21 cellular contexts compared by ENCODE assay signal in genomic region chr17:36034127-36034526, GRCh38. TPM values are rescaled to one million over a fixed set of nuclear protein-coding genes. Genes with fewer than 3 reads are reported as not detected.
DNase-seq lines count a peak whose midpoint lies in the region; ATAC-seq, FAIRE-seq and TF ChIP-seq lines count a peak whose summit lies in the region.
"Had no signal": no experiment of that assay in that cellular context is flagged by ENCODE, and none has a peak within 500 bp of the region (broad histone marks: within the 10 kb centered on the region; RNA-seq: fewer than 3 reads in every experiment).

No MANE protein-coding gene starts in this region.

- H3K4me1 ChIP-seq in endothelial cell of umbilical vein (ENCODE audit: control insufficient read depth, extremely low read depth, insufficient read depth, low read length): no peaks in the 10 kb centered on the region
- H3K4me1 ChIP-seq: prostate gland had no signal

- no peak for TF ChIP-seq POLR2A in endothelial cell of umbilical vein (IDR thresholded peaks at IDR 0.05; ENCODE audit: low read depth, low read length)

- no peaks in the 10 kb centered on the region for H4K20me1 ChIP-seq in endothelial cell of umbilical vein (replicated peaks; ENCODE audit: control insufficient read depth, extremely low read depth, insufficient read depth, low read length)

- no TSS peak for BruUV-seq in endothelial cell of umbilical vein (replicated peaks; lab: Mats Ljungman, UMichigan)

- CTCF ChIA-PET in endothelial cell of umbilical vein (lab: Charles Lee): interaction anchor here (1.1 kb wide), 1 partner anchor 38 kb away, joined by 5 read pairs; no protein-coding TSS in a partner anchor

- DNase-seq in GM06990 (ENCODE audit: extremely low read depth, insufficient read length) (peak; percentile 47), NOMO-1 treated with DMSO at 0.1 percent for 48 hours (lab: John Stamatoyannopoulos, UW; ENCODE audit: unreplicated experiment) (peak; percentile 98), endothelial cell of umbilical vein (ENCODE audit: low read depth, low spot score) (peak; percentile 11), NCI-H748 (lab: John Stamatoyannopoulos, UW; ENCODE audit: unreplicated experiment) (no peak), NCI-H2171 treated with DMSO at 0.1 percent for 48 hours (lab: John Stamatoyannopoulos, UW) (no peak)
- DNase-seq: activated CD4-positive, alpha-beta T cell treated with anti-CD3 and anti-CD28 coated beads, Interleukin-2, amount 10 ng/mL, durations not matched to agents 7 days and 5 days; activated T-cell treated with anti-CD3 and anti-CD28 coated beads for 4 hours; IMR-90; NCI-H1436 treated with DMSO at 0.1 percent for 48 hours; NCI-H226; SHP77; spleen; stimulated activated naive CD8-positive, alpha-beta T cell treated with anti-CD3 and anti-CD28 coated beads, Interleukin-15, Interleukin-2, amounts not matched to agents 100 U/mL and 50 U/mL, for 24 hours had no signal

- no peak overlapping the region for H3K27ac ChIP-seq in endothelial cell of umbilical vein (ENCODE audit: insufficient read depth, low read depth, low read length)
- H3K27ac ChIP-seq: prostate gland, spleen had no signal

- H3K27me3 ChIP-seq in GM06990 (replicated peaks; ENCODE audit: control insufficient read depth, insufficient read depth, low read length) (no peaks in the 10 kb centered on the region), endothelial cell of umbilical vein (ENCODE audit: control insufficient read depth in 2 of 2, insufficient read depth in 2 of 2, low read length in 2 of 2) (peaks cover 6% of the 10 kb centered on the region in 2 experiments)

- H3K4me3 ChIP-seq in GM06990 (replicated peaks; ENCODE audit: low read depth, low read length): no peak overlapping the region
- no peak overlapping the region for H3K4me3 ChIP-seq in endothelial cell of umbilical vein (replicated peaks in 1 of 3; ENCODE audit: insufficient read depth in 1 of 3, low read depth in 1 of 3, low read length in 3 of 3)
- H3K4me3 ChIP-seq: prostate gland, spleen had no signal

- no peaks in the 10 kb centered on the region for H3K79me2 ChIP-seq in endothelial cell of umbilical vein (ENCODE audit: control insufficient read depth, insufficient read depth, low read length)

- POLR2A ChIA-PET in endothelial cell of umbilical vein (lab: Charles Lee): no interaction called here

- no peak overlapping the region for H3K9ac ChIP-seq in endothelial cell of umbilical vein (replicated peaks; ENCODE audit: extremely low read depth, insufficient read depth, low read length)

- H3K36me3 ChIP-seq in GM06990 (ENCODE audit: control insufficient read depth, insufficient read depth, low read length) (no peaks in the 10 kb centered on the region), endothelial cell of umbilical vein (ENCODE audit: control insufficient read depth in 2 of 2, extremely low read depth in 1 of 2, insufficient read depth in 2 of 2, low read length in 2 of 2) (no peaks in the 10 kb centered on the region)
- H3K36me3 ChIP-seq: prostate gland, spleen had no signal

- dilution Hi-C loops in endothelial cell of umbilical vein (cut with MboI; ENCODE audit: extremely low pct_ligation_motif_present, low sequenced_read_pairs): no loop called here

- H2AFZ ChIP-seq in endothelial cell of umbilical vein (ENCODE audit: low read depth, low read length): no peak overlapping the region

- no peak for FAIRE-seq in endothelial cell of umbilical vein (lab: Jason Lieb, UNC)

- no peaks in the 10 kb centered on the region for H3K9me1 ChIP-seq in endothelial cell of umbilical vein (replicated peaks; ENCODE audit: control insufficient read depth, extremely low read depth, insufficient read depth, low read length)

- H3K9me3 ChIP-seq in endothelial cell of umbilical vein (replicated peaks; ENCODE audit: control insufficient read depth, insufficient read depth, low read length): no peaks in the 10 kb centered on the region
- H3K9me3 ChIP-seq: prostate gland, spleen had no signal

- no peak overlapping the region for H3K4me2 ChIP-seq in endothelial cell of umbilical vein (ENCODE audit: insufficient read depth, low read length)

- ATAC-seq in HG02970 (IDR thresholded peaks at IDR 0.05; ENCODE audit: low FRiP score, unreplicated experiment): no peak
- ATAC-seq: activated naive CD4-positive, alpha-beta T cell treated with anti-CD3 and anti-CD28 coated beads, Interleukin-2, amount 50 U/mL, for 72 hours; HCT116; stimulated activated naive CD8-positive, alpha-beta T cell treated with anti-CD3 and anti-CD28 coated beads, Interleukin-15, Interleukin-2, amounts not matched to agents 100 U/mL and 50 U/mL, for 24 hours had no signal

- TF ChIP-seq CTCF in GM06990 (IDR thresholded peaks at IDR 0.05; ENCODE audit: insufficient read depth, low read length, poor library complexity, severe bottlenecking) (no peak), endothelial cell of umbilical vein (IDR thresholded peaks at IDR 0.05; ENCODE audit: extremely low read depth in 1 of 2, insufficient read depth in 1 of 2, low read depth in 1 of 2, low read length in 2 of 2) (no peak)

- intact Hi-C loops in endothelial cell of umbilical vein (cut with micrococcal nuclease): no loop called here

TF ChIP-seq in endothelial cell of umbilical vein, 7 proteins besides CTCF, POLR2A, EP300 and RAD21:
- TF ChIP-seq FOS (IDR thresholded peaks at IDR 0.05; ENCODE audit: borderline replicate concordance, insufficient read depth, low read length): no peak
- no peak for TF ChIP-seq EZH2 (IDR thresholded peaks at IDR 0.05; ENCODE audit: borderline replicate concordance, low read depth, low read length, severe bottlenecking)

RNA-seq across cellular contexts. Expression of gene CCL23, which starts 16.4 kb away (rescaled TPM):
- total RNA-seq in endothelial cell of umbilical vein: 1.0 TPM in 1 of 2 replicates, not detected in the other
- polyA plus RNA-seq in endothelial cell of umbilical vein: 1.1 TPM in 2 replicates
- 2.1 and 2.6 TPM in 2 replicates for polyA plus RNA-seq in endothelial cell of umbilical vein (2011; cell fraction: cytosol; rRNA removed)
- polyA plus RNA-seq in endothelial cell of umbilical vein (2011; cell fraction: nucleus; rRNA removed): 0.45 and 0.66 TPM in 2 replicates
- polyA plus RNA-seq in endothelial cell of umbilical vein (2012): 2.7 and 3.2 TPM in 2 replicates
- polyA minus RNA-seq in endothelial cell of umbilical vein: not detected in 2 replicates
- not detected for polyA minus RNA-seq in endothelial cell of umbilical vein (2011; cell fraction: cytosol; rRNA and poly(A)+ RNA removed)
- not detected in 2 replicates for polyA minus RNA-seq in endothelial cell of umbilical vein (2011; cell fraction: nucleus; rRNA and poly(A)+ RNA removed)
- total RNA-seq: activated CD4-positive, alpha-beta T cell treated with anti-CD3 and anti-CD28 coated beads, Interleukin-2, amount 10 ng/mL, durations not matched to agents 7 days and 5 days; activated naive CD4-positive, alpha-beta T cell treated with anti-CD3 and anti-CD28 coated beads, Interleukin-2, amount 50 U/mL, for 72 hours; epithelial cell of proximal tubule; IMR-90 had no signal
- polyA plus RNA-seq: AG04450, IMR-90 had no signal

RNA-seq across cellular contexts. Expression of gene CCL18, which starts 29.9 kb away (rescaled TPM):
- not detected in 2 replicates for total RNA-seq in endothelial cell of umbilical vein
- not detected in 2 replicates for polyA plus RNA-seq in endothelial cell of umbilical vein
- not detected in 2 replicates for polyA plus RNA-seq in endothelial cell of umbilical vein (2011; cell fraction: cytosol; rRNA removed)
- polyA plus RNA-seq in endothelial cell of umbilical vein (2011; cell fraction: nucleus; rRNA removed): not detected in 2 replicates
- polyA plus RNA-seq in endothelial cell of umbilical vein (2012): not detected in 2 replicates
- not detected in 2 replicates for polyA minus RNA-seq in endothelial cell of umbilical vein
- not detected for polyA minus RNA-seq in endothelial cell of umbilical vein (2011; cell fraction: cytosol; rRNA and poly(A)+ RNA removed)
- polyA minus RNA-seq in endothelial cell of umbilical vein (2011; cell fraction: nucleus; rRNA and poly(A)+ RNA removed): not detected in 2 replicates
- total RNA-seq: activated CD4-positive, alpha-beta T cell treated with anti-CD3 and anti-CD28 coated beads, Interleukin-2, amount 10 ng/mL, durations not matched to agents 7 days and 5 days; epithelial cell of proximal tubule; IMR-90; urinary bladder had no signal
- polyA plus RNA-seq: AG04450, IMR-90 had no signal

RNA-seq across cellular contexts. Expression of gene CCL15, which starts 32.8 kb away (rescaled TPM):
- not detected in 2 replicates for total RNA-seq in endothelial cell of umbilical vein
- polyA plus RNA-seq in endothelial cell of umbilical vein: not detected in 2 replicates
- not detected in 2 replicates for polyA plus RNA-seq in endothelial cell of umbilical vein (2011; cell fraction: cytosol; rRNA removed)
- polyA plus RNA-seq in endothelial cell of umbilical vein (2011; cell fraction: nucleus; rRNA removed): not detected in 2 replicates
- polyA plus RNA-seq in endothelial cell of umbilical vein (2012): not detected in 2 replicates
- polyA minus RNA-seq in endothelial cell of umbilical vein: not detected in 2 replicates
- polyA minus RNA-seq in endothelial cell of umbilical vein (2011; cell fraction: cytosol; rRNA and poly(A)+ RNA removed): not detected
- not detected in 2 replicates for polyA minus RNA-seq in endothelial cell of umbilical vein (2011; cell fraction: nucleus; rRNA and poly(A)+ RNA removed)
- total RNA-seq: activated CD4-positive, alpha-beta T cell treated with anti-CD3 and anti-CD28 coated beads, Interleukin-2, amount 10 ng/mL, durations not matched to agents 7 days and 5 days; activated naive CD4-positive, alpha-beta T cell treated with anti-CD3 and anti-CD28 coated beads, Interleukin-2, amount 50 U/mL, for 72 hours; epithelial cell of proximal tubule; IMR-90; lower leg skin; prostate gland; spleen had no signal
- polyA plus RNA-seq: AG04450, IMR-90 had no signal

RNA-seq across cellular contexts. Expression of gene CCL14, which starts 47.6 kb away (rescaled TPM):
- total RNA-seq in endothelial cell of umbilical vein: 9.5 and 21.3 TPM in 2 replicates
- 25.8 and 29.8 TPM in 2 replicates for polyA plus RNA-seq in endothelial cell of umbilical vein
- 25.5 and 26.7 TPM in 2 replicates for polyA plus RNA-seq in endothelial cell of umbilical vein (2011; cell fraction: cytosol; rRNA removed)
- 5.4 and 9.4 TPM in 2 replicates for polyA plus RNA-seq in endothelial cell of umbilical vein (2011; cell fraction: nucleus; rRNA removed)
- polyA plus RNA-seq in endothelial cell of umbilical vein (2012): 186 and 728 TPM in 2 replicates
- 15.9 and 20.1 TPM in 2 replicates for polyA minus RNA-seq in endothelial cell of umbilical vein
- not detected for polyA minus RNA-seq in endothelial cell of umbilical vein (2011; cell fraction: cytosol; rRNA and poly(A)+ RNA removed)
- polyA minus RNA-seq in endothelial cell of umbilical vein (2011; cell fraction: nucleus; rRNA and poly(A)+ RNA removed): 2.5 and 4.2 TPM in 2 replicates
- total RNA-seq: activated CD4-positive, alpha-beta T cell treated with anti-CD3 and anti-CD28 coated beads, Interleukin-2, amount 10 ng/mL, durations not matched to agents 7 days and 5 days; activated naive CD4-positive, alpha-beta T cell treated with anti-CD3 and anti-CD28 coated beads, Interleukin-2, amount 50 U/mL, for 72 hours; epithelial cell of proximal tubule; IMR-90 had no signal
- polyA plus RNA-seq: AG04450, IMR-90 had no signal

RNA-seq across cellular contexts. Expression of gene CCL16, which starts 52.8 kb away (rescaled TPM):
- total RNA-seq in endothelial cell of umbilical vein: 0.51 and 0.55 TPM in 2 replicates
- 0.18 TPM in 1 of 2 replicates, not detected in the other for polyA plus RNA-seq in endothelial cell of umbilical vein
- 0.16 TPM in 1 of 2 replicates, not detected in the other for polyA plus RNA-seq in endothelial cell of umbilical vein (2011; cell fraction: cytosol; rRNA removed)
- polyA plus RNA-seq in endothelial cell of umbilical vein (2011; cell fraction: nucleus; rRNA removed): 0.43 and 0.84 TPM in 2 replicates
- polyA plus RNA-seq in endothelial cell of umbilical vein (2012): 0.70 and 2.2 TPM in 2 replicates
- polyA minus RNA-seq in endothelial cell of umbilical vein: not detected in 2 replicates
- polyA minus RNA-seq in endothelial cell of umbilical vein (2011; cell fraction: cytosol; rRNA and poly(A)+ RNA removed): not detected
- polyA minus RNA-seq in endothelial cell of umbilical vein (2011; cell fraction: nucleus; rRNA and poly(A)+ RNA removed): 0.58 TPM in 1 of 2 replicates, not detected in the other
- total RNA-seq: activated CD4-positive, alpha-beta T cell treated with anti-CD3 and anti-CD28 coated beads, Interleukin-2, amount 10 ng/mL, durations not matched to agents 7 days and 5 days; activated naive CD4-positive, alpha-beta T cell treated with anti-CD3 and anti-CD28 coated beads, Interleukin-2, amount 50 U/mL, for 72 hours; epithelial cell of proximal tubule; IMR-90; prostate gland had no signal
- polyA plus RNA-seq: AG04450, IMR-90 had no signal

Comparison
In these comparisons a context has a peak if more than half of its experiments do, and no peak if none do; other contexts are left out.
1. DNase-seq: peak in GM06990 (single experiment), NOMO-1 treated with DMSO at 0.1 percent for 48 hours (single experiment) and endothelial cell of umbilical vein (single experiment); none in NCI-H748 (single experiment) and NCI-H2171 treated with DMSO at 0.1 percent for 48 hours (single experiment).